In genomic region chr12:31702047-31702446, GRCh38 we compare ENCODE assay signal across 12 cellular contexts. TPM values are rescaled to one million over a fixed set of nuclear protein-coding genes. Genes with fewer than 3 reads are reported as not detected.
DNase-seq lines count a peak whose midpoint lies in the region; ATAC-seq, FAIRE-seq and TF ChIP-seq lines count a peak whose summit lies in the region.
"Had no signal": no experiment of that assay in that cellular context is flagged by ENCODE, and none has a peak within 500 bp of the region (broad histone marks: within the 10 kb centered on the region; RNA-seq: fewer than 3 reads in every experiment).

No MANE protein-coding gene starts in this region.

- TF ChIP-seq EP300 in HepG2 (IDR thresholded peaks at IDR 0.05; ENCODE audit: low read depth in 2 of 2, low read length in 2 of 2) (no peak), HepG2 (CRISPR knock-in tag; IDR thresholded peaks at IDR 0.05; ENCODE audit: borderline replicate concordance) (no peak)

- peaks cover 13% of the 10 kb centered on the region for H3K4me1 ChIP-seq in CD4-positive, CD25-positive, alpha-beta regulatory T cell (ENCODE audit: control insufficient read depth, insufficient read depth, low read length, poor library complexity, severe bottlenecking)
- no peaks in the 10 kb centered on the region for H3K4me1 ChIP-seq in mammary epithelial cell (ENCODE audit: insufficient read depth, low read length)
- H3K4me1 ChIP-seq in HepG2 (ENCODE audit: insufficient read depth, low read length): no peaks in the 10 kb centered on the region

- H3K79me2 ChIP-seq in mammary epithelial cell (ENCODE audit: insufficient read depth, low read length): no peaks in the 10 kb centered on the region
- H3K79me2 ChIP-seq in HepG2 (ENCODE audit: insufficient read depth, low read length): no peaks in the 10 kb centered on the region

- H3K27ac ChIP-seq in CD4-positive, CD25-positive, alpha-beta regulatory T cell (ENCODE audit: insufficient read depth, low read length, poor library complexity, severe bottlenecking): no peak overlapping the region
- H3K27ac ChIP-seq in mammary epithelial cell (ENCODE audit: insufficient read depth, low read depth, low read length) (no peak overlapping the region), HepG2 (ENCODE audit: extremely low read length, insufficient read depth, low read length) (no peak overlapping the region)

- no peaks in the 10 kb centered on the region for H4K20me1 ChIP-seq in mammary epithelial cell (ENCODE audit: insufficient read depth, low read length)
- H4K20me1 ChIP-seq in HepG2 (ENCODE audit: insufficient read depth, low read length): no peaks in the 10 kb centered on the region

- BruUV-seq in mammary epithelial cell (replicated peaks; lab: Mats Ljungman, UMichigan): no TSS peak
- no TSS peak for BruUV-seq in HepG2 (replicated peaks; lab: Mats Ljungman, UMichigan)

- in situ Hi-C loops in mammary epithelial cell (cut with MboI; ENCODE audit: low sequenced_read_pairs in 2 of 2) (no loop called here), HepG2 (cut with HindIII; ENCODE audit: extremely low pct_ligation_motif_present, low pct_unique_long_range_greater_than_20kb) (no loop called here)

- no peak for ATAC-seq in CD4-positive, CD25-positive, alpha-beta regulatory T cell (ENCODE audit: low read depth in 2 of 2)
- ATAC-seq in HepG2 (no peak), HG03196 (IDR thresholded peaks at IDR 0.05; ENCODE audit: unreplicated experiment) (no peak)

- H3K27me3 ChIP-seq in CD4-positive, CD25-positive, alpha-beta regulatory T cell (ENCODE audit: control insufficient read depth, insufficient read depth, low read length): no peaks in the 10 kb centered on the region
- H3K27me3 ChIP-seq in mammary epithelial cell (ENCODE audit: insufficient read depth, low read length) (no peaks in the 10 kb centered on the region), HepG2 (ENCODE audit: control insufficient read depth in 1 of 2, insufficient read depth in 2 of 2, low read length in 2 of 2) (no peaks in the 10 kb centered on the region)

- no peak overlapping the region for H3K9ac ChIP-seq in mammary epithelial cell (ENCODE audit: insufficient read depth, low read length)
- H3K9ac ChIP-seq in HepG2 (ENCODE audit: insufficient read depth, low read depth, low read length): no peak overlapping the region

- no peaks in the 10 kb centered on the region for H3K27me3 Mint-ChIP-seq in CD4-positive, CD25-positive, alpha-beta regulatory T cell
- H3K27me3 Mint-ChIP-seq in activated CD4-positive, alpha-beta memory T cell treated with anti-CD3 and anti-CD28 coated beads for 36 hours: no peaks in the 10 kb centered on the region
- H3K27me3 Mint-ChIP-seq: activated CD4-positive, alpha-beta memory T cell treated with anti-CD3 and anti-CD28 coated beads, Interleukin-2, amount 10 ng/mL, durations not matched to agents 7 days and 5 days; central memory CD8-positive, alpha-beta T cell had no signal

- TF ChIP-seq POLR2A in HepG2 (IDR thresholded peaks at IDR 0.05; ENCODE audit: insufficient read depth in 1 of 2, low read depth in 2 of 2, low read length in 2 of 2): no peak

- TF ChIP-seq CTCF in mammary epithelial cell (conservative IDR thresholded peaks at IDR 0.05 in 1 of 2, IDR thresholded peaks at IDR 0.05 in 1 of 2; ENCODE audit: extremely low read depth in 1 of 2, insufficient read depth in 1 of 2, low read depth in 1 of 2, low read length in 2 of 2) (peak in 1 of 2 donors; percentile 24), HepG2 (CRISPR knock-in tag; IDR thresholded peaks at IDR 0.05) (peak; percentile 32; the same call in 1 of the 2 replicates)

- peaks cover 17% of the 10 kb centered on the region for H3K36me3 ChIP-seq in CD4-positive, CD25-positive, alpha-beta regulatory T cell (ENCODE audit: control insufficient read depth, insufficient read depth, low read length)
- H3K36me3 ChIP-seq in mammary epithelial cell (ENCODE audit: insufficient read depth, low read length) (no peaks in the 10 kb centered on the region), HepG2 (replicated peaks in 1 of 2; ENCODE audit: control insufficient read depth in 1 of 2, insufficient read depth in 2 of 2, low read length in 2 of 2) (no peaks in the 10 kb centered on the region; a peak in 1 of 5 replicates)

- no peak overlapping the region for H3K4me3 Mint-ChIP-seq in CD4-positive, CD25-positive, alpha-beta regulatory T cell
- H3K4me3 Mint-ChIP-seq in activated CD4-positive, alpha-beta memory T cell treated with anti-CD3 and anti-CD28 coated beads for 36 hours: no peak overlapping the region
- H3K4me3 Mint-ChIP-seq: activated CD4-positive, alpha-beta memory T cell treated with anti-CD3 and anti-CD28 coated beads, Interleukin-2, amount 10 ng/mL, durations not matched to agents 7 days and 5 days; central memory CD8-positive, alpha-beta T cell had no signal

- intact Hi-C loops in mammary epithelial cell (cut with micrococcal nuclease): no loop called here
- intact Hi-C loops in HepG2 (cut with micrococcal nuclease; ENCODE audit: unreplicated experiment): no loop called here
- intact Hi-C loops in activated CD4-positive, alpha-beta memory T cell treated with anti-CD3 and anti-CD28 coated beads for 36 hours (cut with micrococcal nuclease): no loop called here

- H3K4me2 ChIP-seq in mammary epithelial cell (ENCODE audit: insufficient read depth, low read depth, low read length): no peak overlapping the region
- no peak overlapping the region for H3K4me2 ChIP-seq in HepG2 (ENCODE audit: low read depth, low read length)

- no peaks in the 10 kb centered on the region for H3K9me3 ChIP-seq in CD4-positive, CD25-positive, alpha-beta regulatory T cell (ENCODE audit: control insufficient read depth in 2 of 2, low read length in 2 of 2)
- H3K9me3 ChIP-seq in mammary epithelial cell (replicated peaks; ENCODE audit: insufficient read depth, low read length) (no peaks in the 10 kb centered on the region), HepG2 (ENCODE audit: low read length) (no peaks in the 10 kb centered on the region)

- no peak for TF ChIP-seq RAD21 in HepG2 (CRISPR knock-in tag; IDR thresholded peaks at IDR 0.05)

- dilution Hi-C loops in mammary epithelial cell (cut with HindIII; ENCODE audit: low sequenced_read_pairs): no loop called here

- no peak overlapping the region for H3K4me3 ChIP-seq in CD4-positive, CD25-positive, alpha-beta regulatory T cell (ENCODE audit: low read depth, low read length)
- no peak overlapping the region for H3K4me3 ChIP-seq in mammary epithelial cell (replicated peaks in 1 of 3; ENCODE audit: insufficient read depth in 1 of 3, low read depth in 2 of 3, low read length in 3 of 3)
- H3K4me3 ChIP-seq in HepG2 (replicated peaks in 1 of 3; ENCODE audit: insufficient read depth in 1 of 3, low read depth in 2 of 3, low read length in 3 of 3): no peak overlapping the region

- CTCF ChIA-PET in mammary epithelial cell (lab: Charles Lee; ENCODE audit: low non-redundant PET): no interaction called here
- CTCF ChIA-PET in HepG2 (lab: Yijun Ruan, JAX; ENCODE audit: low intra/inter-chr PET ratio, low total read pairs): no interaction called here
- CTCF ChIA-PET in activated CD4-positive, alpha-beta memory T cell treated with anti-CD3 and anti-CD28 coated beads for 36 hours (lab: Charles Lee): no interaction called here

- H3K4me1 Mint-ChIP-seq in CD4-positive, CD25-positive, alpha-beta regulatory T cell: peaks cover 5 to 30% (median 15%) of the 10 kb centered on the region in 4 donors
- H3K4me1 Mint-ChIP-seq in activated CD4-positive, alpha-beta memory T cell treated with anti-CD3 and anti-CD28 coated beads for 36 hours (ENCODE audit: low read depth): peaks cover 20% of the 10 kb centered on the region
- H3K4me1 Mint-ChIP-seq: activated CD4-positive, alpha-beta memory T cell treated with anti-CD3 and anti-CD28 coated beads, Interleukin-2, amount 10 ng/mL, durations not matched to agents 7 days and 5 days had no signal

- FAIRE-seq in HTR-8/SVneo (lab: Jason Lieb, UNC): no peak
- no peak for FAIRE-seq in HepG2 (lab: Jason Lieb, UNC)

- DNase-seq in CD4-positive, CD25-positive, alpha-beta regulatory T cell: no peak
- peak; percentile 10 for DNase-seq in HTR-8/SVneo (ENCODE audit: insufficient read length, low spot score)
- DNase-seq in mammary epithelial cell: peak; percentile 45
- no peak for DNase-seq in HepG2 (ENCODE audit: low spot score)
- DNase-seq in AML-193 (lab: John Stamatoyannopoulos, UW): no peak
- no peak for DNase-seq in activated CD4-positive, alpha-beta memory T cell treated with anti-CD3 and anti-CD28 coated beads for 36 hours
- no peak for DNase-seq in COR-L47 (lab: John Stamatoyannopoulos, UW)
- DNase-seq: activated CD4-positive, alpha-beta memory T cell treated with anti-CD3 and anti-CD28 coated beads, Interleukin-2, amount 10 ng/mL, durations not matched to agents 7 days and 5 days; NCI-H1092 treated with DMSO at 0.1 percent for 48 hours; retina had no signal

- POLR2A ChIA-PET in HepG2 (lab: Yijun Ruan, JAX): no interaction called here
- POLR2A ChIA-PET in activated CD4-positive, alpha-beta memory T cell treated with anti-CD3 and anti-CD28 coated beads for 36 hours (lab: Charles Lee): no interaction called here

- peaks cover 0 to 5% (median 0%) of the 10 kb centered on the region in 7 donors for H3K9me3 Mint-ChIP-seq in CD4-positive, CD25-positive, alpha-beta regulatory T cell
- H3K9me3 Mint-ChIP-seq in activated CD4-positive, alpha-beta memory T cell treated with anti-CD3 and anti-CD28 coated beads for 36 hours: no peaks in the 10 kb centered on the region
- H3K9me3 Mint-ChIP-seq: central memory CD8-positive, alpha-beta T cell had no signal

- H2AFZ ChIP-seq in mammary epithelial cell (ENCODE audit: low read depth, low read length) (no peak overlapping the region), HepG2 (ENCODE audit: low read length) (no peak overlapping the region)

- peaks cover 24% of the 10 kb centered on the region for H3K36me3 Mint-ChIP-seq in CD4-positive, CD25-positive, alpha-beta regulatory T cell
- H3K36me3 Mint-ChIP-seq in activated CD4-positive, alpha-beta memory T cell treated with anti-CD3 and anti-CD28 coated beads for 36 hours: peaks cover 11% of the 10 kb centered on the region

- H3K27ac Mint-ChIP-seq in CD4-positive, CD25-positive, alpha-beta regulatory T cell: peak overlapping the region in 2 of 3 donors; percentile 26 to 55
- no peak overlapping the region for H3K27ac Mint-ChIP-seq in activated CD4-positive, alpha-beta memory T cell treated with anti-CD3 and anti-CD28 coated beads for 36 hours
- H3K27ac Mint-ChIP-seq: activated CD4-positive, alpha-beta memory T cell treated with anti-CD3 and anti-CD28 coated beads, Interleukin-2, amount 10 ng/mL, durations not matched to agents 7 days and 5 days had no signal

RNA-seq across cellular contexts. Expression of gene AMN1, which starts 26.8 kb away (rescaled TPM):
- total RNA-seq in CD4-positive, CD25-positive, alpha-beta regulatory T cell: 11.6 TPM
- polyA plus RNA-seq in CD4-positive, CD25-positive, alpha-beta regulatory T cell: 10 to 100 TPM; 11.2 to 15.3 (median 14.6) TPM
- total RNA-seq in mammary epithelial cell (1 to 10 TPM; 5.0 to 5.7 TPM), HepG2 (2016; rRNA removed; fragmentation: Illumina TruSeq; extraction: Trizol) (7.5 and 11.3 TPM in 2 replicates)
- polyA plus RNA-seq in mammary epithelial cell (6.2 TPM), HepG2 (2011; rRNA removed) (26.3 and 26.5 TPM in 2 replicates)
- 8.4 TPM for polyA minus RNA-seq in mammary epithelial cell
- total RNA-seq in HepG2 (2016; cell fraction: cytosol; rRNA removed; fragmentation: Illumina TruSeq; extraction: Trizol; ENCODE audit: low read depth): 7.7 and 9.1 TPM in 2 replicates
- 8.3 and 9.6 TPM in 2 replicates for total RNA-seq in HepG2 (2016; cell fraction: insoluble cytoplasmic fraction; rRNA removed; fragmentation: Illumina TruSeq; extraction: Trizol)
- 8.9 and 9.0 TPM in 2 replicates for total RNA-seq in HepG2 (2016; cell fraction: membrane; rRNA removed; fragmentation: Illumina TruSeq; extraction: Trizol)
- 6.7 and 6.8 TPM in 2 replicates for total RNA-seq in HepG2 (2016; cell fraction: nucleus; rRNA removed; fragmentation: Illumina TruSeq; extraction: Trizol)
- polyA plus RNA-seq in HepG2 (2011; cell fraction: cytosol; rRNA removed): 13.9 and 26.8 TPM in 2 replicates
- 10.6 and 16.4 TPM in 2 replicates for polyA plus RNA-seq in HepG2 (2011; cell fraction: nucleus; rRNA removed)
- polyA plus RNA-seq in HepG2 (2012): 20.1 and 34.9 TPM in 2 replicates
- polyA plus RNA-seq in HepG2 (2016; cell fraction: cytosol; fragmentation: Illumina TruSeq; extraction: Trizol; ENCODE audit: low read depth): 3.8 and 4.5 TPM in 2 replicates
- 9.2 and 10.1 TPM in 2 replicates for polyA plus RNA-seq in HepG2 (2016; cell fraction: insoluble cytoplasmic fraction; fragmentation: Illumina TruSeq; extraction: Trizol; ENCODE audit: low read depth)
- polyA plus RNA-seq in HepG2 (2016; cell fraction: membrane; fragmentation: Illumina TruSeq; extraction: Trizol; ENCODE audit: low read depth): 7.3 and 8.2 TPM in 2 replicates
- 8.4 and 8.8 TPM in 2 replicates for polyA plus RNA-seq in HepG2 (2016; cell fraction: nucleus; fragmentation: Illumina TruSeq; extraction: Trizol; ENCODE audit: insufficient read depth, low read depth)
- 3.4 and 6.6 TPM in 2 replicates for polyA minus RNA-seq in HepG2 (2011; rRNA and poly(A)+ RNA removed; ENCODE audit: low replicate concordance)
- polyA minus RNA-seq in HepG2 (2011; cell fraction: cytosol; rRNA and poly(A)+ RNA removed): 9.8 and 12.4 TPM in 2 replicates
- 15.1 and 20.8 TPM in 2 replicates for polyA minus RNA-seq in HepG2 (2011; cell fraction: nucleus; rRNA and poly(A)+ RNA removed)
- 1 to 10 TPM; 3.2 to 4.7 TPM for total RNA-seq in activated CD4-positive, alpha-beta memory T cell treated with anti-CD3 and anti-CD28 coated beads for 36 hours

RNA-seq across cellular contexts. Expression of gene ETFBKMT, which starts 42.6 kb away (rescaled TPM):
- total RNA-seq in CD4-positive, CD25-positive, alpha-beta regulatory T cell: 0.52 TPM
- polyA plus RNA-seq in CD4-positive, CD25-positive, alpha-beta regulatory T cell: 1 to 10 TPM in 2 of 4 donors, under 1 TPM in 2; 0.39 to 2.0 (median 1.2) TPM
- total RNA-seq in mammary epithelial cell (1 to 10 TPM; 2.1 to 2.5 TPM), HepG2 (2016; rRNA removed; fragmentation: Illumina TruSeq; extraction: Trizol) (0.93 and 1.1 TPM in 2 replicates)
- polyA plus RNA-seq in mammary epithelial cell (0.74 TPM), HepG2 (2011; rRNA removed) (0.29 and 0.62 TPM in 2 replicates)
- 2.8 TPM for polyA minus RNA-seq in mammary epithelial cell
- 0.30 and 0.44 TPM in 2 replicates for total RNA-seq in HepG2 (2016; cell fraction: cytosol; rRNA removed; fragmentation: Illumina TruSeq; extraction: Trizol; ENCODE audit: low read depth)
- 0.71 and 0.73 TPM in 2 replicates for total RNA-seq in HepG2 (2016; cell fraction: insoluble cytoplasmic fraction; rRNA removed; fragmentation: Illumina TruSeq; extraction: Trizol)
- total RNA-seq in HepG2 (2016; cell fraction: membrane; rRNA removed; fragmentation: Illumina TruSeq; extraction: Trizol): 0.56 and 1.1 TPM in 2 replicates
- 0.31 and 0.97 TPM in 2 replicates for total RNA-seq in HepG2 (2016; cell fraction: nucleus; rRNA removed; fragmentation: Illumina TruSeq; extraction: Trizol)
- polyA plus RNA-seq in HepG2 (2011; cell fraction: cytosol; rRNA removed): 0.21 and 0.33 TPM in 2 replicates
- polyA plus RNA-seq in HepG2 (2011; cell fraction: nucleus; rRNA removed): 0.23 and 0.28 TPM in 2 replicates
- 0.71 and 1.0 TPM in 2 replicates for polyA plus RNA-seq in HepG2 (2012)
- polyA plus RNA-seq in HepG2 (2016; cell fraction: cytosol; fragmentation: Illumina TruSeq; extraction: Trizol; ENCODE audit: low read depth): 0.20 and 0.35 TPM in 2 replicates
- 0.68 and 0.74 TPM in 2 replicates for polyA plus RNA-seq in HepG2 (2016; cell fraction: insoluble cytoplasmic fraction; fragmentation: Illumina TruSeq; extraction: Trizol; ENCODE audit: low read depth)
- polyA plus RNA-seq in HepG2 (2016; cell fraction: membrane; fragmentation: Illumina TruSeq; extraction: Trizol; ENCODE audit: low read depth): 0.41 and 0.48 TPM in 2 replicates
- 0.51 and 0.63 TPM in 2 replicates for polyA plus RNA-seq in HepG2 (2016; cell fraction: nucleus; fragmentation: Illumina TruSeq; extraction: Trizol; ENCODE audit: insufficient read depth, low read depth)
- polyA minus RNA-seq in HepG2 (2011; rRNA and poly(A)+ RNA removed; ENCODE audit: low replicate concordance): 0.10 and 0.19 TPM in 2 replicates
- 0.69 TPM in 1 of 2 replicates, not detected in the other for polyA minus RNA-seq in HepG2 (2011; cell fraction: cytosol; rRNA and poly(A)+ RNA removed)
- 0.64 and 1.1 TPM in 2 replicates for polyA minus RNA-seq in HepG2 (2011; cell fraction: nucleus; rRNA and poly(A)+ RNA removed)
- 1 to 10 TPM; 1.1 to 1.3 TPM for total RNA-seq in activated CD4-positive, alpha-beta memory T cell treated with anti-CD3 and anti-CD28 coated beads for 36 hours

Comparison
In these comparisons a context has a peak if more than half of its experiments do, and no peak if none do; other contexts are left out.
1. DNase-seq: peak in HTR-8/SVneo (single experiment) and mammary epithelial cell (single experiment); none in CD4-positive, CD25-positive, alpha-beta regulatory T cell (0 of 3), HepG2 (single experiment), AML-193 (0 of 2), activated CD4-positive, alpha-beta memory T cell treated with anti-CD3 and anti-CD28 coated beads for 36 hours (single experiment) and COR-L47 (single experiment).